9 cellular contexts compared by ENCODE assay signal in the genomic region with DNA sequence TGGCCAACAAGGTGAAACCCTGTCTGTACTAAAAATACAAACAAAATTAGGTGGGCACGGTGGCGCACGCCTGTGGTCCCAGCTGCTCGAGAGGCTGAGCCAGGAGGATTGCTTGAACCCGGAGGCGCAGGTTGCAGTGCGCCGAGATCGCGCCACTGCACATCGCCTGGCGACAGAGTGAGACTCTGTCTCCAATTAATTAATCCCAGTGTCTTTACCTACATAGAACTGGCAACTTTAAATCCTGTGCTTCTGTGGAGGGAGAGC. TPM values are rescaled to one million over a fixed set of nuclear protein-coding genes. Genes with fewer than 3 reads are reported as not detected.
DNase-seq lines count a peak whose midpoint lies in the region; ATAC-seq and TF ChIP-seq lines count a peak whose summit lies in the region.
"Had no signal": no experiment of that assay in that cellular context is flagged by ENCODE, and none has a peak within 500 bp of the region (broad histone marks: within the 10 kb centered on the region; RNA-seq: fewer than 3 reads in every experiment).

No MANE protein-coding gene starts in this region.

- TF ChIP-seq RAD21 in HCT116 (IDR thresholded peaks at IDR 0.05; ENCODE audit: low read depth) = no peak

- no peaks in the 10 kb centered on the region for H3K9me3 ChIP-seq in HCT116 (ENCODE audit: control insufficient read depth in 1 of 2, insufficient read depth in 1 of 2, low read depth in 1 of 2, low read length in 2 of 2)
- H3K9me3 ChIP-seq in neutrophil = no peaks in the 10 kb centered on the region

- H3K27me3 ChIP-seq in HCT116 (ENCODE audit: insufficient read depth, low read length) (no peaks in the 10 kb centered on the region), neutrophil (peaks cover 12% of the 10 kb centered on the region)

- H3K79me2 ChIP-seq in HCT116 (ENCODE audit: insufficient read depth, low read length) = peaks cover 43% of the 10 kb centered on the region

- no peak for DNase-seq in HCT116 (ENCODE audit: low read depth, low spot score)
- DNase-seq in amygdala (lab: John Stamatoyannopoulos, UW) = no peak
- DNase-seq: MV-4-11 had no signal

- RAD21 ChIA-PET in HCT116 (lab: Charles Lee; ENCODE audit: low non-redundant PET in 1 of 2, low total read pairs in 2 of 2, uncharacterized antibody in 2 of 2, unreplicated experiment in 2 of 2) = no interaction called here

- ATAC-seq in HCT116 = no peak
- ATAC-seq in GM18498 (IDR thresholded peaks at IDR 0.05; ENCODE audit: unreplicated experiment) = no peak
- no peak for ATAC-seq in HG03457 (IDR thresholded peaks at IDR 0.05; ENCODE audit: unreplicated experiment)

- no TSS peak for BruUV-seq in HCT116 (replicated peaks; lab: Mats Ljungman, UMichigan)

- H3K9ac ChIP-seq in HCT116 (ENCODE audit: low read length) = peak overlapping the region; percentile 100

- H3K36me3 ChIP-seq in HCT116 (ENCODE audit: control insufficient read depth in 1 of 2, insufficient read depth in 2 of 2, low read length in 2 of 2) (peaks cover 4 to 14% of the 10 kb centered on the region in 2 experiments), neutrophil (peaks cover 18% of the 10 kb centered on the region)

- peaks cover 11 to 26% of the 10 kb centered on the region in 2 experiments for H3K4me1 ChIP-seq in HCT116 (ENCODE audit: control insufficient read depth in 1 of 2, insufficient read depth in 2 of 2, low read length in 2 of 2)
- H3K4me1 ChIP-seq in neutrophil (ENCODE audit: control insufficient read depth in 1 of 2, insufficient read depth in 1 of 2, low read depth in 1 of 2, low read length in 1 of 2) = peaks cover 30 to 33% of the 10 kb centered on the region in 2 experiments

- TF ChIP-seq POLR2A in HCT116 (IDR thresholded peaks at IDR 0.05; ENCODE audit: borderline replicate concordance, extremely low read depth, insufficient read depth, insufficient read length) = no peak

- intact Hi-C loops in HCT116 (cut with micrococcal nuclease) = no loop called here

- CTCF ChIA-PET in HCT116 (lab: Charles Lee) = no interaction called here

- H3K27ac ChIP-seq in HCT116 (ENCODE audit: low read depth, low read length) (peak overlapping the region; percentile 100), angular gyrus (ENCODE audit: low read depth, low read length) (peak overlapping the region; percentile 99), neutrophil (peak overlapping the region; percentile 92)

- H3K4me2 ChIP-seq in HCT116 (ENCODE audit: low read length) = peak overlapping the region; percentile 100

- H3K4me3 ChIP-seq in HCT116 (replicated peaks in 1 of 2; ENCODE audit: low read depth in 1 of 2, low read length in 2 of 2) (peak overlapping the region; percentile 99), neutrophil (ENCODE audit: low read depth in 1 of 2, low read length in 1 of 2) (no peak overlapping the region)

- H4K20me1 ChIP-seq in HCT116 (ENCODE audit: insufficient read depth) = no peaks in the 10 kb centered on the region

- H3K9me2 ChIP-seq in HCT116 (ENCODE audit: insufficient read depth) = no peaks in the 10 kb centered on the region

- POLR2A ChIA-PET in HCT116 (lab: Charles Lee) = interaction anchor here (0.6 kb wide), 1 partner anchor 37 kb away, joined by 5 read pairs; no protein-coding TSS in a partner anchor

- no peak overlapping the region for H2AFZ ChIP-seq in HCT116 (ENCODE audit: low read depth, low read length, poor library complexity, severe bottlenecking)

- TF ChIP-seq CTCF in HCT116 (IDR thresholded peaks at IDR 0.05 in 2 of 3, conservative IDR thresholded peaks at IDR 0.05 in 1 of 3; ENCODE audit: borderline replicate concordance in 1 of 3, insufficient read depth in 1 of 3, low read depth in 2 of 3, low read length in 2 of 3) = no peak
- TF ChIP-seq CTCF in neutrophil (IDR thresholded peaks at IDR 0.05) = no peak

TF ChIP-seq in HCT116, 20 proteins besides CTCF, POLR2A, EP300 and RAD21:
- TF ChIP-seq SP1 (IDR thresholded peaks at IDR 0.05; ENCODE audit: low read depth) = no peak
- TF ChIP-seq ELF1 (IDR thresholded peaks at IDR 0.05; ENCODE audit: borderline replicate concordance, low read depth) = no peak
- no peak for TF ChIP-seq CEBPB (IDR thresholded peaks at IDR 0.05; ENCODE audit: low read depth)
- no peak for TF ChIP-seq ZFX (IDR thresholded peaks at IDR 0.05)
- TF ChIP-seq MAX (IDR thresholded peaks at IDR 0.05) = no peak
- TF ChIP-seq ZBTB33 (IDR thresholded peaks at IDR 0.05; ENCODE audit: extremely low read depth, insufficient replicate concordance, low read length) = no peak
- no peak for TF ChIP-seq SIN3A (IDR thresholded peaks at IDR 0.05; ENCODE audit: low read depth)
- no peak for TF ChIP-seq ATF3 (IDR thresholded peaks at IDR 0.05)
- no peak for TF ChIP-seq YY1 (IDR thresholded peaks at IDR 0.05; ENCODE audit: extremely low read depth, insufficient replicate concordance, low read depth, low read length)
- no peak for TF ChIP-seq EZH2phosphoT487 (IDR thresholded peaks at IDR 0.05; ENCODE audit: borderline replicate concordance)
- TF ChIP-seq EGR1 (IDR thresholded peaks at IDR 0.05; ENCODE audit: low read depth) = no peak
- TF ChIP-seq FOSL1 (IDR thresholded peaks at IDR 0.05; ENCODE audit: low read depth) = no peak
- TF ChIP-seq TCF7L2 (IDR thresholded peaks at IDR 0.05; ENCODE audit: borderline replicate concordance, extremely low read depth, insufficient read depth, insufficient read length) = no peak
- TF ChIP-seq REST (IDR thresholded peaks at IDR 0.05; ENCODE audit: low read depth) = no peak

RNA-seq across cellular contexts. Expression of gene ELOB, which starts 1.5 kb away (rescaled TPM):
- 239 TPM for total RNA-seq in HCT116 (2021; ENCODE audit: unreplicated experiment)
- polyA plus RNA-seq in HCT116 (2012) = 345 and 434 TPM in 2 replicates

RNA-seq across cellular contexts. Expression of gene PRSS33, which starts 8.7 kb away (rescaled TPM):
- total RNA-seq in HCT116 (2021; ENCODE audit: unreplicated experiment) = not detected
- 0.08 and 0.09 TPM in 2 replicates for polyA plus RNA-seq in HCT116 (2012)
- total RNA-seq: aorta had no signal
- polyA plus RNA-seq: small intestine had no signal

RNA-seq across cellular contexts. Expression of gene PRSS41, which starts 19.6 kb away (rescaled TPM):
- total RNA-seq in HCT116 (2021; ENCODE audit: unreplicated experiment) = not detected
- not detected in 2 replicates for polyA plus RNA-seq in HCT116 (2012)
- total RNA-seq: aorta had no signal
- polyA plus RNA-seq: aorta, small intestine had no signal

RNA-seq across cellular contexts. Expression of gene SRRM2, which starts 26.2 kb away (rescaled TPM):
- 541 TPM for total RNA-seq in HCT116 (2021; ENCODE audit: unreplicated experiment)
- 558 and 559 TPM in 2 replicates for polyA plus RNA-seq in HCT116 (2012)

RNA-seq across cellular contexts. Expression of gene PRSS21, which starts 38.4 kb away (rescaled TPM):
- 0.39 TPM for total RNA-seq in HCT116 (2021; ENCODE audit: unreplicated experiment)
- polyA plus RNA-seq in HCT116 (2012) = not detected in 2 replicates
- total RNA-seq: aorta had no signal
- polyA plus RNA-seq: aorta had no signal

Comparison
In these comparisons a context has a peak if more than half of its experiments do, and no peak if none do; other contexts are left out.
1. H3K4me3 ChIP-seq: peak in HCT116 (2 of 2); none in neutrophil (0 of 2).
2. Peak in every context shown above with its lines, with median percentiles within 50 percentile points of each other: H3K27ac ChIP-seq.